In genomic region chr2:105092797-105093196, GRCh38 we compare ENCODE assay signal across 19 cellular contexts. TPM values are rescaled to one million over a fixed set of nuclear protein-coding genes. Genes with fewer than 3 reads are reported as not detected.
DNase-seq lines count a peak whose midpoint lies in the region; ATAC-seq, FAIRE-seq and TF ChIP-seq lines count a peak whose summit lies in the region.
"Had no signal": no experiment of that assay in that cellular context is flagged by ENCODE, and none has a peak within 500 bp of the region (broad histone marks: within the 10 kb centered on the region; RNA-seq: fewer than 3 reads in every experiment).

No MANE protein-coding gene starts in this region.

- no peak overlapping the region for H3K4me2 ChIP-seq in endothelial cell of umbilical vein (ENCODE audit: insufficient read depth, low read length)
- H3K4me2 ChIP-seq: GM23338 had no signal

- no peak overlapping the region for H3K27ac ChIP-seq in endothelial cell of umbilical vein (ENCODE audit: insufficient read depth, low read depth, low read length)
- no peak overlapping the region for H3K27ac ChIP-seq in kidney (ENCODE audit: low read depth in 2 of 2, low read length in 2 of 2)

- H3K36me3 Mint-ChIP-seq in type B pancreatic cell, result peaks cover 16% of the 10 kb centered on the region
- H3K36me3 Mint-ChIP-seq in T-cell, result peaks cover 47% of the 10 kb centered on the region

- TF ChIP-seq POLR2A in endothelial cell of umbilical vein (IDR thresholded peaks at IDR 0.05; ENCODE audit: low read depth, low read length), result no peak

- H3K27me3 Mint-ChIP-seq in type B pancreatic cell (no peaks in the 10 kb centered on the region), T-cell (no peaks in the 10 kb centered on the region)
- H3K27me3 Mint-ChIP-seq: CD4-positive, alpha-beta memory T cell had no signal

- no peak for TF ChIP-seq CTCF in endothelial cell of umbilical vein (IDR thresholded peaks at IDR 0.05; ENCODE audit: extremely low read depth in 1 of 2, insufficient read depth in 1 of 2, low read depth in 1 of 2, low read length in 2 of 2)
- TF ChIP-seq CTCF in kidney (IDR thresholded peaks at IDR 0.05; ENCODE audit: borderline replicate concordance, extremely low read depth, insufficient read depth), result no peak
- TF ChIP-seq CTCF in type B pancreatic cell (conservative IDR thresholded peaks at IDR 0.05), result no peak

- H4K20me1 ChIP-seq in endothelial cell of umbilical vein (replicated peaks; ENCODE audit: control insufficient read depth, extremely low read depth, insufficient read depth, low read length), result no peaks in the 10 kb centered on the region

- no peak overlapping the region for H2AFZ ChIP-seq in endothelial cell of umbilical vein (ENCODE audit: low read depth, low read length)
- H2AFZ ChIP-seq: GM23338 had no signal

- no peak overlapping the region for H3K4me3 ChIP-seq in endothelial cell of umbilical vein (replicated peaks in 1 of 3; ENCODE audit: insufficient read depth in 1 of 3, low read depth in 1 of 3, low read length in 3 of 3)
- H3K4me3 ChIP-seq in kidney (ENCODE audit: low read length in 2 of 2), result no peak overlapping the region
- H3K4me3 ChIP-seq: GM23338 had no signal

- no peaks in the 10 kb centered on the region for H3K27me3 ChIP-seq in endothelial cell of umbilical vein (ENCODE audit: control insufficient read depth in 2 of 2, insufficient read depth in 2 of 2, low read length in 2 of 2)

- DNase-seq in endothelial cell of umbilical vein (ENCODE audit: low read depth, low spot score) (no peak), kidney (no peak), NCI-H1436 treated with DMSO at 0.1 percent for 48 hours (lab: John Stamatoyannopoulos, UW) (no peak), type B pancreatic cell (ENCODE audit: extremely low spot score, unreplicated experiment) (no peak), NCI-H146 treated with DMSO at 0.1 percent for 48 hours (lab: John Stamatoyannopoulos, UW; ENCODE audit: unreplicated experiment) (no peak), T-cell (no peak)
- DNase-seq: 8988T; C1 segment of cervical spinal cord; CD4-positive, alpha-beta memory T cell; COR-L47; DMS153; DND-41; GDM1; H9 had no signal

- H3K9me3 ChIP-seq in endothelial cell of umbilical vein (replicated peaks; ENCODE audit: control insufficient read depth, insufficient read depth, low read length) (no peaks in the 10 kb centered on the region), kidney (ENCODE audit: control insufficient read depth in 1 of 2, low read length in 2 of 2) (no peaks in the 10 kb centered on the region)

- POLR2A ChIA-PET in endothelial cell of umbilical vein (lab: Charles Lee), result no interaction called here
- POLR2A ChIA-PET in T-cell (lab: Charles Lee), result no interaction called here

- no TSS peak for BruUV-seq in endothelial cell of umbilical vein (replicated peaks; lab: Mats Ljungman, UMichigan)

- H3K4me1 Mint-ChIP-seq in type B pancreatic cell (ENCODE audit: unreplicated experiment), result no peaks in the 10 kb centered on the region
- H3K4me1 Mint-ChIP-seq in T-cell, result peaks cover 0 to under 1% (median 0%) of the 10 kb centered on the region in 3 donors
- H3K4me1 Mint-ChIP-seq: GM23338, H9 had no signal

- H3K9ac ChIP-seq in endothelial cell of umbilical vein (replicated peaks; ENCODE audit: extremely low read depth, insufficient read depth, low read length) (no peak overlapping the region), kidney (ENCODE audit: low read length in 2 of 2) (no peak overlapping the region)

- dilution Hi-C loops in endothelial cell of umbilical vein (cut with MboI; ENCODE audit: extremely low pct_ligation_motif_present, low sequenced_read_pairs), result no loop called here

- CTCF ChIA-PET in endothelial cell of umbilical vein (lab: Charles Lee), result no interaction called here
- CTCF ChIA-PET in T-cell (lab: Charles Lee), result no interaction called here

- intact Hi-C loops in endothelial cell of umbilical vein (cut with micrococcal nuclease), result no loop called here
- intact Hi-C loops in kidney (cut with DNase I), result no loop called here

- H3K79me2 ChIP-seq in endothelial cell of umbilical vein (ENCODE audit: control insufficient read depth, insufficient read depth, low read length), result no peaks in the 10 kb centered on the region

- no peaks in the 10 kb centered on the region for H3K9me1 ChIP-seq in endothelial cell of umbilical vein (replicated peaks; ENCODE audit: control insufficient read depth, extremely low read depth, insufficient read depth, low read length)

- H3K9me3 Mint-ChIP-seq in type B pancreatic cell (no peaks in the 10 kb centered on the region), T-cell (no peaks in the 10 kb centered on the region)
- H3K9me3 Mint-ChIP-seq: CD4-positive, alpha-beta memory T cell; GM23338; H9 had no signal

- H3K4me1 ChIP-seq in endothelial cell of umbilical vein (ENCODE audit: control insufficient read depth, extremely low read depth, insufficient read depth, low read length) (no peaks in the 10 kb centered on the region), kidney (ENCODE audit: control insufficient read depth in 1 of 2, insufficient read depth in 1 of 2, low read depth in 1 of 2, low read length in 2 of 2) (no peaks in the 10 kb centered on the region)

- H3K27ac Mint-ChIP-seq in type B pancreatic cell (no peak overlapping the region), T-cell (no peak overlapping the region)
- H3K27ac Mint-ChIP-seq: CD4-positive, alpha-beta memory T cell; GM23338; H9 had no signal

- no peak for ATAC-seq in T-cell (replicated peaks in 1 of 4)
- ATAC-seq: GM23338, HCT116 had no signal

- H3K4me3 Mint-ChIP-seq in type B pancreatic cell (no peak overlapping the region), T-cell (no peak overlapping the region)
- H3K4me3 Mint-ChIP-seq: CD4-positive, alpha-beta memory T cell; GM23338; H9 had no signal

- no peaks in the 10 kb centered on the region for H3K36me3 ChIP-seq in endothelial cell of umbilical vein (ENCODE audit: control insufficient read depth in 2 of 2, extremely low read depth in 1 of 2, insufficient read depth in 2 of 2, low read length in 2 of 2)
- peaks cover 0 to 5% of the 10 kb centered on the region in 2 donors for H3K36me3 ChIP-seq in kidney (ENCODE audit: control insufficient read depth in 1 of 2, insufficient read depth in 2 of 2, low read length in 2 of 2)

- FAIRE-seq in G401.6 (lab: Jason Lieb, UNC) (peak; percentile 67), endothelial cell of umbilical vein (lab: Jason Lieb, UNC) (peak; percentile 68), kidney (lab: Jason Lieb, UNC) (peak; percentile 30)
- FAIRE-seq: GM12891, GM18507 had no signal

TF ChIP-seq in endothelial cell of umbilical vein, 7 proteins besides CTCF, POLR2A, EP300 and RAD21:
- TF ChIP-seq GATA2 (IDR thresholded peaks at IDR 0.05; ENCODE audit: insufficient read depth, insufficient read length, low read depth, low read length) (no peak), EZH2 (IDR thresholded peaks at IDR 0.05; ENCODE audit: borderline replicate concordance, low read depth, low read length, severe bottlenecking) (no peak), POLR2AphosphoS5 (IDR thresholded peaks at IDR 0.05; ENCODE audit: insufficient read depth, low read depth, low read length) (no peak), JUN (IDR thresholded peaks at IDR 0.05; ENCODE audit: borderline replicate concordance, insufficient read depth, insufficient read length, low read depth) (no peak)
- TF ChIP-seq, protein P1, sequence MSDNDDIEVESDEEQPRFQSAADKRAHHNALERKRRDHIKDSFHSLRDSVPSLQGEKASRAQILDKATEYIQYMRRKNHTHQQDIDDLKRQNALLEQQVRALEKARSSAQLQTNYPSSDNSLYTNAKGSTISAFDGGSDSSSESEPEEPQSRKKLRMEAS (IDR thresholded peaks at IDR 0.05; ENCODE audit: insufficient read depth, insufficient read length), result no peak

RNA-seq across cellular contexts. Expression of gene MRPS9, which starts 54.9 kb away (rescaled TPM):
- 21.8 and 23.9 TPM in 2 replicates for total RNA-seq in endothelial cell of umbilical vein
- 10.9 and 14.5 TPM in 2 replicates for polyA plus RNA-seq in endothelial cell of umbilical vein
- 22.1 and 28.7 TPM in 2 replicates for polyA plus RNA-seq in endothelial cell of umbilical vein (2011; cell fraction: cytosol; rRNA removed)
- polyA plus RNA-seq in endothelial cell of umbilical vein (2011; cell fraction: nucleus; rRNA removed), result 24.8 and 32.7 TPM in 2 replicates
- 29.2 and 34.3 TPM in 2 replicates for polyA plus RNA-seq in endothelial cell of umbilical vein (2012)
- polyA minus RNA-seq in endothelial cell of umbilical vein, result 10.7 and 13.4 TPM in 2 replicates
- 17.1 TPM for polyA minus RNA-seq in endothelial cell of umbilical vein (2011; cell fraction: cytosol; rRNA and poly(A)+ RNA removed)
- 5.0 and 5.4 TPM in 2 replicates for polyA minus RNA-seq in endothelial cell of umbilical vein (2011; cell fraction: nucleus; rRNA and poly(A)+ RNA removed)
- 23.3 TPM for total RNA-seq in kidney
- 60.9 TPM for polyA plus RNA-seq in kidney (ENCODE audit: insufficient read depth, low read depth, low replicate concordance)
- 29.1 and 33.6 TPM in 2 replicates for total RNA-seq in type B pancreatic cell (ENCODE audit: low replicate concordance)
- 10 to 100 TPM; 14.0 to 24.9 (median 19.5) TPM for total RNA-seq in T-cell
